Comparison of ENCODE assay signal across 15 cellular contexts in genomic region chr2:127157114-127157513, GRCh38.
"Had no signal": no experiment of that assay in that cellular context is flagged by ENCODE, and none has a peak within 500 bp of the region (broad histone marks: within the 10 kb centered on the region; RNA-seq: fewer than 3 reads in every experiment).

No MANE protein-coding gene starts in this region.

- H3K27me3 ChIP-seq: esophagus squamous epithelium, ovary, stomach had no signal

- H3K27ac ChIP-seq: esophagus squamous epithelium, ovary, skin epidermis, stomach had no signal

- DNase-seq: activated CD4-positive, alpha-beta memory T cell treated with anti-CD3 and anti-CD28 coated beads, Interleukin-2, amount 10 ng/mL, durations not matched to agents 7 days and 5 days; activated CD4-positive, alpha-beta T cell treated with anti-CD3 and anti-CD28 coated beads for 4 hours; activated gamma-delta T cell; activated T-cell treated with anti-CD3 and anti-CD28 coated beads, Interleukin-2, amount 50 U/mL, for 4 hours; cortex of kidney; effector CD8-positive, alpha-beta T cell; esophagus squamous epithelium; hippocampal formation; stimulated activated CD4-positive, alpha-beta T cell treated with anti-CD3 and anti-CD28 coated beads, Interleukin-4, amount 100 ng/mL, for 4 hours; T-helper 2 cell had no signal

- H3K9me3 ChIP-seq: esophagus squamous epithelium, ovary, stomach had no signal

- FAIRE-seq: endothelial cell of umbilical vein, TTC549 had no signal

- H3K4me3 ChIP-seq: esophagus squamous epithelium, ovary, skin epidermis, stomach had no signal

- ATAC-seq: activated T-cell treated with anti-CD3 and anti-CD28 coated beads, Interleukin-2, amount 50 U/mL, for 4 hours had no signal

- H3K36me3 ChIP-seq: esophagus squamous epithelium, ovary, stomach had no signal
